Comparison of ENCODE assay signal across 8 cellular contexts in genomic region chr1:20785907-20786309, GRCh38. TPM values are rescaled to one million over a fixed set of nuclear protein-coding genes. Genes with fewer than 3 reads are reported as not detected.
DNase-seq lines count a peak whose midpoint lies in the region; ATAC-seq and TF ChIP-seq lines count a peak whose summit lies in the region.

No MANE protein-coding gene starts in this region.

- peak overlapping the region; percentile 43 for H2AK5ac ChIP-seq in mesendoderm (ENCODE audit: low read length)

- H3K27me3 Mint-ChIP-seq in activated CD8-positive, alpha-beta memory T cell treated with anti-CD3 and anti-CD28 coated beads, Interleukin-2, amount 10 ng/mL, durations not matched to agents 7 days and 5 days = no peaks in the 10 kb centered on the region

- peak overlapping the region; percentile 91 for H3K27ac ChIP-seq in Karpas-422 (ENCODE audit: low read length)
- peak overlapping the region; percentile 81 for H3K27ac ChIP-seq in mammary epithelial cell (ENCODE audit: insufficient read depth, low read depth, low read length)
- H3K27ac ChIP-seq in mesendoderm (ENCODE audit: low read depth, low read length) = peak overlapping the region; percentile 97
- peak overlapping the region; percentile 98 for H3K27ac ChIP-seq in vagina

- H3K9me2 ChIP-seq in Karpas-422 (replicated peaks; ENCODE audit: insufficient read depth, low read length) = no peaks in the 10 kb centered on the region

- peaks cover 27% of the 10 kb centered on the region for H3K4me1 ChIP-seq in Karpas-422 (ENCODE audit: low read length)
- H3K4me1 ChIP-seq in mammary epithelial cell (ENCODE audit: insufficient read depth, low read length) = peaks cover 27% of the 10 kb centered on the region
- H3K4me1 ChIP-seq in mesendoderm (ENCODE audit: control insufficient read depth, low read depth, low read length) = peaks cover 2% of the 10 kb centered on the region
- H3K4me1 ChIP-seq in vagina = peaks cover 54% of the 10 kb centered on the region

- H4K8ac ChIP-seq in mesendoderm (ENCODE audit: low read depth, low read length) = no peak overlapping the region

- peak overlapping the region; percentile 25 for H3K18ac ChIP-seq in mesendoderm (ENCODE audit: low read length)

- peak overlapping the region; percentile 80 for H3K23ac ChIP-seq in mesendoderm (ENCODE audit: low read length)

- TF ChIP-seq CTCF in mammary epithelial cell (conservative IDR thresholded peaks at IDR 0.05 in 1 of 2, IDR thresholded peaks at IDR 0.05 in 1 of 2; ENCODE audit: extremely low read depth in 1 of 2, insufficient read depth in 1 of 2, low read depth in 1 of 2, low read length in 2 of 2) = no peak
- TF ChIP-seq CTCF in vagina (IDR thresholded peaks at IDR 0.05) = no peak

- no TSS peak for BruUV-seq in mammary epithelial cell (replicated peaks; lab: Mats Ljungman, UMichigan)

- H3K79me1 ChIP-seq in mesendoderm (ENCODE audit: low read length) = peaks cover 6% of the 10 kb centered on the region

- H3K27me3 ChIP-seq in Karpas-422 (ENCODE audit: low read length) = no peaks in the 10 kb centered on the region
- H3K27me3 ChIP-seq in mammary epithelial cell (ENCODE audit: insufficient read depth, low read length) = no peaks in the 10 kb centered on the region
- no peaks in the 10 kb centered on the region for H3K27me3 ChIP-seq in mesendoderm (ENCODE audit: insufficient read depth, low read length, poor library complexity)
- H3K27me3 ChIP-seq in vagina = no peaks in the 10 kb centered on the region

- H4K5ac ChIP-seq in mesendoderm (ENCODE audit: low read length) = no peak overlapping the region

- H3K4me2 ChIP-seq in Karpas-422 (ENCODE audit: low read depth, low read length, poor library complexity, severe bottlenecking) = peak overlapping the region; percentile 89
- H3K4me2 ChIP-seq in mammary epithelial cell (ENCODE audit: insufficient read depth, low read depth, low read length) = peak overlapping the region; percentile 85
- peak overlapping the region; percentile 66 for H3K4me2 ChIP-seq in mesendoderm (ENCODE audit: low read length)

- dilution Hi-C loops in mammary epithelial cell (cut with HindIII; ENCODE audit: low sequenced_read_pairs) = loop anchor here (5.0 to 10.0 kb wide), 4 partner anchors 39 to 84 kb away; no protein-coding TSS in a partner anchor

- CTCF ChIA-PET in activated CD8-positive, alpha-beta memory T cell treated with anti-CD3 and anti-CD28 coated beads, Interleukin-2, amount 10 ng/mL, durations not matched to agents 7 days and 5 days (lab: Charles Lee) = interaction anchor here (0.9 to 2.5 kb wide), 5 partner anchors 12 to 485 kb away, joined by 3 to 10 read pairs (median 5); no protein-coding TSS in a partner anchor
- CTCF ChIA-PET in mammary epithelial cell (lab: Charles Lee; ENCODE audit: low non-redundant PET) = interaction anchor here (0.6 kb wide), 1 partner anchor 850 kb away, joined by 5 read pairs; no protein-coding TSS in a partner anchor

- H2BK120ac ChIP-seq in mesendoderm (ENCODE audit: low read depth, low read length) = no peak overlapping the region

- H3K9me3 ChIP-seq in Karpas-422 (ENCODE audit: low read length) = no peaks in the 10 kb centered on the region
- H3K9me3 ChIP-seq in mammary epithelial cell (replicated peaks; ENCODE audit: insufficient read depth, low read length) = no peaks in the 10 kb centered on the region
- H3K9me3 ChIP-seq in vagina = no peaks in the 10 kb centered on the region

- H3K4ac ChIP-seq in mesendoderm (ENCODE audit: low read depth, low read length) = no peak overlapping the region

- H3K9me3 Mint-ChIP-seq in activated CD8-positive, alpha-beta memory T cell treated with anti-CD3 and anti-CD28 coated beads, Interleukin-2, amount 10 ng/mL, durations not matched to agents 7 days and 5 days (ENCODE audit: low read depth) = no peaks in the 10 kb centered on the region

- H2AFZ ChIP-seq in Karpas-422 (ENCODE audit: low read length) (peak overlapping the region; percentile 19; the same call in 1 of the 2 replicates), mammary epithelial cell (ENCODE audit: low read depth, low read length) (peak overlapping the region; percentile 88)

- ATAC-seq in activated CD8-positive, alpha-beta memory T cell treated with anti-CD3 and anti-CD28 coated beads, Interleukin-2, amount 10 ng/mL, durations not matched to agents 7 days and 5 days = no peak

- H3K4me3 Mint-ChIP-seq in activated CD8-positive, alpha-beta memory T cell treated with anti-CD3 and anti-CD28 coated beads, Interleukin-2, amount 10 ng/mL, durations not matched to agents 7 days and 5 days = peak overlapping the region; percentile 99

- H3K36me3 Mint-ChIP-seq in activated CD8-positive, alpha-beta memory T cell treated with anti-CD3 and anti-CD28 coated beads, Interleukin-2, amount 10 ng/mL, durations not matched to agents 7 days and 5 days = peaks cover 15% of the 10 kb centered on the region

- intact Hi-C loops in mammary epithelial cell (cut with micrococcal nuclease) = loop anchor here (1.0 to 5.0 kb wide), 3 partner anchors 54 to 411 kb away; partner anchors contain the start of gene SH2D5
- intact Hi-C loops in vagina (cut with DNase I) = loop anchor here (5.0 kb wide), 1 partner anchor 1844 kb away; no protein-coding TSS in a partner anchor

- WGBS in mammary epithelial cell (ENCODE audit: low coverage, missing lambda C conversion rate) = 2% methylated on average over 20 of the region's 20 CpGs
- WGBS in mesendoderm (ENCODE audit: extremely low coverage, insufficient coverage, low lambda C conversion rate) = no CpG with 5 or more reads among the region's 20 CpGs

- H3K4me1 Mint-ChIP-seq in activated CD8-positive, alpha-beta memory T cell treated with anti-CD3 and anti-CD28 coated beads, Interleukin-2, amount 10 ng/mL, durations not matched to agents 7 days and 5 days = peaks cover 32% of the 10 kb centered on the region

- H4K20me1 ChIP-seq in Karpas-422 (ENCODE audit: insufficient read depth, low read depth, low read length) (peaks cover 16% of the 10 kb centered on the region), mammary epithelial cell (ENCODE audit: insufficient read depth, low read length) (no peaks in the 10 kb centered on the region)

- peak overlapping the region; percentile 100 for H3K56ac ChIP-seq in mesendoderm (ENCODE audit: low read length)

- peak overlapping the region; percentile 92 for H2BK5ac ChIP-seq in mesendoderm (ENCODE audit: low read length)

- no peak overlapping the region for H2BK15ac ChIP-seq in mesendoderm (replicated peaks; ENCODE audit: low read depth)

- H3K36me3 ChIP-seq in Karpas-422 (ENCODE audit: insufficient read depth, low read length) = 0 out of 2 replicates have a peak, but pooled peaks cover 4% of the 10 kb centered on the region
- peaks cover 3% of the 10 kb centered on the region for H3K36me3 ChIP-seq in mammary epithelial cell (ENCODE audit: insufficient read depth, low read length)
- no peaks in the 10 kb centered on the region for H3K36me3 ChIP-seq in mesendoderm (ENCODE audit: control insufficient read depth, insufficient read depth, low read length)
- H3K36me3 ChIP-seq in vagina = no peaks in the 10 kb centered on the region

- in situ Hi-C loops in mammary epithelial cell (cut with MboI; ENCODE audit: low sequenced_read_pairs in 2 of 2) = no loop called here

- peak overlapping the region; percentile 92 for H3K4me3 ChIP-seq in Karpas-422 (ENCODE audit: low read length)
- peak overlapping the region; percentile 77 to 99 (median 94) for H3K4me3 ChIP-seq in mammary epithelial cell (replicated peaks in 1 of 3; ENCODE audit: insufficient read depth in 1 of 3, low read depth in 2 of 3, low read length in 3 of 3)
- H3K4me3 ChIP-seq in mesendoderm (ENCODE audit: low read length) = peak overlapping the region; percentile 100
- peak overlapping the region; percentile 80 for H3K4me3 ChIP-seq in vagina

- peak overlapping the region; percentile 99 for H3K27ac Mint-ChIP-seq in activated CD8-positive, alpha-beta memory T cell treated with anti-CD3 and anti-CD28 coated beads, Interleukin-2, amount 10 ng/mL, durations not matched to agents 7 days and 5 days

- TF ChIP-seq POLR2A in vagina (IDR thresholded peaks at IDR 0.05) = no peak

- H3K79me2 ChIP-seq in Karpas-422 (ENCODE audit: low read length) (peaks cover 55% of the 10 kb centered on the region), mammary epithelial cell (ENCODE audit: insufficient read depth, low read length) (peaks cover 55% of the 10 kb centered on the region), mesendoderm (ENCODE audit: control insufficient read depth, insufficient read depth, low read length) (peaks cover 50% of the 10 kb centered on the region)

- H3K9ac ChIP-seq in Karpas-422 (ENCODE audit: low read length) (peak overlapping the region; percentile 97), mammary epithelial cell (ENCODE audit: insufficient read depth, low read length) (peak overlapping the region; percentile 91), mesendoderm (ENCODE audit: low read length) (peak overlapping the region; percentile 100)

- no peak for DNase-seq in activated CD8-positive, alpha-beta memory T cell treated with anti-CD3 and anti-CD28 coated beads, Interleukin-2, amount 10 ng/mL, durations not matched to agents 7 days and 5 days
- DNase-seq in activated CD8-positive, alpha-beta memory T cell treated with anti-CD3 and anti-CD28 coated beads, Interleukin-2, amount 50 U/mL, for 4 hours = no peak
- DNase-seq in Karpas-422 (peak; percentile 69), mammary epithelial cell (no peak), mesendoderm (no peak), vagina (ENCODE audit: extremely low spot score in 2 of 2) (peak in 1 of 2 donors; percentile 89), T-helper 9 cell (no peak), NCI-H1436 (lab: John Stamatoyannopoulos, UW) (no peak)

RNA-seq across cellular contexts. Expression of gene HP1BP3, which starts 1.2 kb away (rescaled TPM):
- total RNA-seq in activated CD8-positive, alpha-beta memory T cell treated with anti-CD3 and anti-CD28 coated beads, Interleukin-2, amount 10 ng/mL, durations not matched to agents 7 days and 5 days = 100 to 1,000 TPM; 295 to 364 TPM
- total RNA-seq in Karpas-422 (2014; rRNA removed; shearing (Covaris generic); ENCODE audit: low replicate concordance) = 175 and 243 TPM in 2 replicates
- total RNA-seq in mammary epithelial cell (100 to 1,000 TPM; 155 to 203 TPM), vagina (267 TPM)
- polyA plus RNA-seq in mammary epithelial cell = 94.4 TPM
- 107 TPM for polyA minus RNA-seq in mammary epithelial cell
- 68.7 TPM for polyA plus RNA-seq in mesendoderm (2013, experiment 1 of 2)
- polyA plus RNA-seq in mesendoderm (2013, experiment 2 of 2) = 69.9 TPM

RNA-seq across cellular contexts. Expression of gene SH2D5, which starts 53.4 kb away (rescaled TPM):
- not detected for total RNA-seq in activated CD8-positive, alpha-beta memory T cell treated with anti-CD3 and anti-CD28 coated beads, Interleukin-2, amount 10 ng/mL, durations not matched to agents 7 days and 5 days
- total RNA-seq in Karpas-422 (2014; rRNA removed; shearing (Covaris generic); ENCODE audit: low replicate concordance) = 0.07 TPM in 1 of 2 replicates, not detected in the other
- total RNA-seq in mammary epithelial cell (10 to 100 TPM; 13.2 to 65.3 TPM), vagina (not detected)
- 20.7 TPM for polyA plus RNA-seq in mammary epithelial cell
- 21.3 TPM for polyA minus RNA-seq in mammary epithelial cell
- polyA plus RNA-seq in mesendoderm (2013, experiment 1 of 2) = 2.3 TPM
- 2.2 TPM for polyA plus RNA-seq in mesendoderm (2013, experiment 2 of 2)

Comparison
In these comparisons a context has a peak if more than half of its experiments do, and no peak if none do; other contexts are left out.
1. RNA of gene SH2D5, which starts 53.4 kb away (total RNA-seq): 13.2 to 65.3 TPM in mammary epithelial cell; not detected in activated CD8-positive, alpha-beta memory T cell treated with anti-CD3 and anti-CD28 coated beads, Interleukin-2, amount 10 ng/mL, durations not matched to agents 7 days and 5 days, 0.07 TPM in Karpas-422 and not detected in vagina (single experiment); every median in the first group is over 10 times any median in the second.
2. Peak in every context shown above with its lines, with median percentiles within 50 percentile points of each other: H3K27ac ChIP-seq, H3K4me2 ChIP-seq, H3K4me3 ChIP-seq and H3K9ac ChIP-seq.